In genomic region chr22:41826001-41826400, GRCh38 we compare ENCODE assay signal across 16 cellular contexts. TPM values are rescaled to one million over a fixed set of nuclear protein-coding genes. Genes with fewer than 3 reads are reported as not detected.
DNase-seq lines count a peak whose midpoint lies in the region; ATAC-seq, FAIRE-seq and TF ChIP-seq lines count a peak whose summit lies in the region.
"Had no signal": no experiment of that assay in that cellular context is flagged by ENCODE, and none has a peak within 500 bp of the region (broad histone marks: within the 10 kb centered on the region; RNA-seq: fewer than 3 reads in every experiment).

No MANE protein-coding gene starts in this region.

- no peak overlapping the region for H2BK120ac ChIP-seq in H1 (replicated peaks; ENCODE audit: low read depth, low read length)

- no peak overlapping the region for H2BK20ac ChIP-seq in H1 (ENCODE audit: low read length)

- CTCF ChIA-PET in HEK293 (lab: Yijun Ruan, JAX) = interaction anchor here (0.6 to 2.6 kb wide), 5 partner anchors 80 to 990 kb away, joined by 3 to 11 read pairs (median 3); no protein-coding TSS in a partner anchor
- CTCF ChIA-PET in H1 (lab: Charles Lee; ENCODE audit: partially characterized antibody) = interaction anchor here (0.8 to 2.7 kb wide), 8 partner anchors 31 to 327 kb away, joined by 3 to 12 read pairs (median 4); partner anchors contain the start of gene CENPM
- CTCF ChIA-PET in Calu3 (lab: Charles Lee) = no interaction called here

- no peaks in the 10 kb centered on the region for H3K23me2 ChIP-seq in H1 (ENCODE audit: low read depth, low read length)

- no peaks in the 10 kb centered on the region for H3K27me3 Mint-ChIP-seq in Calu3 (ENCODE audit: unreplicated experiment)
- H3K27me3 Mint-ChIP-seq: CD4-positive, alpha-beta T cell; naive thymus-derived CD4-positive, alpha-beta T cell had no signal

- no peak overlapping the region for H4K91ac ChIP-seq in H1 (replicated peaks; ENCODE audit: insufficient read length, low read length)

- intact Hi-C loops in lower lobe of right lung (cut with DNase I) = no loop called here
- intact Hi-C loops in Calu3 (cut with micrococcal nuclease; ENCODE audit: unreplicated experiment) = no loop called here
- intact Hi-C loops in sciatic nerve (cut with DNase I) = no loop called here

- H3K79me2 ChIP-seq in H1 (ENCODE audit: control insufficient read depth in 1 of 2, insufficient read depth in 2 of 2, low read length in 2 of 2) = no peaks in the 10 kb centered on the region; a peak in 1 of 4 replicates

- H3K4me3 Mint-ChIP-seq in Calu3 (ENCODE audit: low read depth, unreplicated experiment) = no peak overlapping the region
- H3K4me3 Mint-ChIP-seq: CD4-positive, alpha-beta T cell; naive thymus-derived CD4-positive, alpha-beta T cell had no signal

- BruUV-seq in Calu3 (replicated peaks; lab: Mats Ljungman, UMichigan) = no TSS peak

- H3K4ac ChIP-seq in H1 (replicated peaks; ENCODE audit: insufficient read length, low read depth, low read length) = no peak overlapping the region

- H2BK15ac ChIP-seq in H1 (ENCODE audit: low read length) = no peak overlapping the region

- peak overlapping the region; percentile 20; the same call in 1 of the 2 replicates for H2BK5ac ChIP-seq in H1 (ENCODE audit: low read depth, low read length)

- H3K4me1 ChIP-seq in HEK293 (ENCODE audit: control insufficient read depth, insufficient read depth, low read length) (no peaks in the 10 kb centered on the region), H1 (replicated peaks in 1 of 4; ENCODE audit: control insufficient read depth in 3 of 4, insufficient read depth in 4 of 4, low read length in 3 of 4) (peaks cover 2 to 11% (median 6%) of the 10 kb centered on the region in 4 experiments), lower lobe of right lung (peaks cover 18% of the 10 kb centered on the region), skeletal muscle satellite cell (ENCODE audit: control insufficient read depth, insufficient read depth, low read length) (peaks cover 30% of the 10 kb centered on the region)
- H3K4me1 ChIP-seq: prostate gland had no signal

- H4K5ac ChIP-seq in H1 (ENCODE audit: insufficient read length, low read depth, low read length) = no peak overlapping the region

- 88% methylated on average over 3 of the region's 3 CpGs; no CpG with 5 or more reads in 1 of the 2 experiments for WGBS in H1 (ENCODE audit: extremely low coverage in 1 of 2, insufficient coverage in 1 of 2, insufficient read length in 1 of 2, insufficient replicate concordance in 2 of 2, low coverage in 1 of 2, low lambda C conversion rate in 2 of 2, missing lambda C conversion rate in 1 of 2), 2 experiments

- no peak overlapping the region for H3K4me2 ChIP-seq in H1 (ENCODE audit: insufficient read depth in 1 of 2, low read depth in 2 of 2, low read length in 2 of 2)
- no peak overlapping the region for H3K4me2 ChIP-seq in skeletal muscle satellite cell (ENCODE audit: low read length)

- TF ChIP-seq EP300 in H1 (IDR thresholded peaks at IDR 0.05; ENCODE audit: borderline replicate concordance in 1 of 2, low read depth in 2 of 2, low read length in 2 of 2) = no peak

- H3K56ac ChIP-seq in H1 (replicated peaks; ENCODE audit: insufficient read length, low read depth, low read length) = no peak overlapping the region

- peaks cover 28% of the 10 kb centered on the region for H3K4me1 Mint-ChIP-seq in Calu3 (ENCODE audit: low read depth, unreplicated experiment)

- H3K4me3 ChIP-seq in HEK293 (ENCODE audit: low read depth, low read length) (no peak overlapping the region), H1 (ENCODE audit: extremely low read depth in 1 of 4, insufficient read depth in 2 of 4, low read depth in 3 of 4, low read length in 4 of 4) (no peak overlapping the region), lower lobe of right lung (no peak overlapping the region), skeletal muscle satellite cell (ENCODE audit: low read length) (no peak overlapping the region)
- H3K4me3 ChIP-seq: prostate gland had no signal

- H3K18ac ChIP-seq in H1 (ENCODE audit: extremely low read depth, low read length) = no peak overlapping the region

- H3K27ac ChIP-seq in HEK293 (ENCODE audit: extremely low read depth, low read depth, low read length) = no peak overlapping the region
- no peak overlapping the region for H3K27ac ChIP-seq in H1 (ENCODE audit: low read depth, low read length)
- peak overlapping the region; percentile 34 for H3K27ac ChIP-seq in lower lobe of right lung
- H3K27ac ChIP-seq: prostate gland had no signal

- H3K9ac ChIP-seq in H1 (replicated peaks in 1 of 4; ENCODE audit: extremely low read depth in 1 of 4, low read depth in 3 of 4, low read length in 3 of 4) (no peak overlapping the region), skeletal muscle satellite cell (ENCODE audit: low read depth, low read length) (peak overlapping the region; percentile 32)

- H3K36me3 Mint-ChIP-seq in Calu3 (ENCODE audit: insufficient read depth, unreplicated experiment) = peaks cover 5% of the 10 kb centered on the region

- ATAC-seq in lower lobe of right lung (no peak), HG03469 (IDR thresholded peaks at IDR 0.05; ENCODE audit: unreplicated experiment) (no peak), sciatic nerve (no peak)
- ATAC-seq: HCT116; naive thymus-derived CD4-positive, alpha-beta T cell; stimulated activated naive CD8-positive, alpha-beta T cell treated with anti-CD3 and anti-CD28 coated beads, Interleukin-15, Interleukin-2, amounts not matched to agents 100 U/mL and 50 U/mL, for 24 hours had no signal

- H3K27me3 ChIP-seq in H1 (replicated peaks in 1 of 4; ENCODE audit: control insufficient read depth in 3 of 4, extremely low read depth in 1 of 4, insufficient read depth in 3 of 4, low read length in 3 of 4) = no peaks in the 10 kb centered on the region; a peak in 1 of 7 replicates
- H3K27me3 ChIP-seq in lower lobe of right lung (ENCODE audit: low read depth) = no peaks in the 10 kb centered on the region
- no peaks in the 10 kb centered on the region for H3K27me3 ChIP-seq in skeletal muscle satellite cell (ENCODE audit: control insufficient read depth, insufficient read depth, low read length)

- no peak overlapping the region for H3K23ac ChIP-seq in H1 (ENCODE audit: insufficient read length)

- H3K36me3 ChIP-seq in HEK293 (ENCODE audit: control insufficient read depth in 2 of 2, insufficient read depth in 1 of 2, low read length in 2 of 2) (peaks cover 0 to 43% of the 10 kb centered on the region in 2 experiments; a peak in 1 of 3 replicates), H1 (ENCODE audit: control insufficient read depth in 2 of 4, insufficient read depth in 4 of 4, low read length in 3 of 4) (peaks cover 0 to 4% (median 0%) of the 10 kb centered on the region in 4 experiments; a peak in 1 of 8 replicates), lower lobe of right lung (peaks cover 11% of the 10 kb centered on the region), skeletal muscle satellite cell (ENCODE audit: insufficient read depth, low read length) (no peaks in the 10 kb centered on the region)
- H3K36me3 ChIP-seq: prostate gland had no signal

- H3K9me3 Mint-ChIP-seq in Calu3 (ENCODE audit: low read depth, unreplicated experiment) = no peaks in the 10 kb centered on the region
- H3K9me3 Mint-ChIP-seq: CD4-positive, alpha-beta T cell had no signal

- peaks cover 8% of the 10 kb centered on the region for H3K79me1 ChIP-seq in H1 (ENCODE audit: low read depth, low read length)

- peaks cover 0 to 8% of the 10 kb centered on the region in 2 experiments for H4K20me1 ChIP-seq in H1 (replicated peaks in 1 of 2; ENCODE audit: control insufficient read depth in 1 of 2, insufficient read depth in 2 of 2, low read length in 2 of 2)

- H2BK12ac ChIP-seq in H1 (ENCODE audit: low read depth, low read length) = no peak overlapping the region

- no peak for TF ChIP-seq RAD21 in H1 (IDR thresholded peaks at IDR 0.05 in 1 of 2, conservative IDR thresholded peaks at IDR 0.05 in 1 of 2; ENCODE audit: low read depth in 2 of 2, low read length in 2 of 2)

- POLR2A ChIA-PET in HEK293 (lab: Yijun Ruan, JAX) = interaction anchor here (3.3 kb wide), 1 partner anchor 25 kb away, joined by 12 read pairs; the partner anchor contains the start of gene CCDC134
- POLR2A ChIA-PET in H1 (lab: Charles Lee; ENCODE audit: partially characterized antibody) = interaction anchor here (0.7 to 2.5 kb wide), 5 partner anchors 11 to 31 kb away, joined by 3 to 9 read pairs (median 3); partner anchors contain the start of gene CCDC134

- TF ChIP-seq POLR2A in H1 (IDR thresholded peaks at IDR 0.05; ENCODE audit: control extremely low read depth in 1 of 2, low read depth in 2 of 2, low read length in 2 of 2) = no peak

- TF ChIP-seq CTCF in HEK293 (tag by site-specific recombination; IDR thresholded peaks at IDR 0.05) (no peak), H1 (IDR thresholded peaks at IDR 0.05; ENCODE audit: control extremely low read depth in 1 of 3, insufficient read depth in 1 of 3, low read depth in 1 of 3, low read length in 3 of 3) (no peak), lower lobe of right lung (IDR thresholded peaks at IDR 0.05) (no peak), Calu3 (IDR thresholded peaks at IDR 0.05; ENCODE audit: unreplicated experiment) (no peak)

- DNase-seq in H1 (ENCODE audit: low read depth in 1 of 2, low spot score in 2 of 2) (no peak), lower lobe of right lung (no peak), NCI-H146 treated with DMSO at 0.1 percent for 48 hours (lab: John Stamatoyannopoulos, UW; ENCODE audit: unreplicated experiment) (no peak), Calu3 (no peak), sciatic nerve (ENCODE audit: low spot score) (no peak)
- DNase-seq: CD4-positive, alpha-beta T cell; DMS79 treated with DMSO at 0.1 percent for 48 hours; naive thymus-derived CD4-positive, alpha-beta T cell; NCI-H1436; NCI-H345; stimulated activated naive CD8-positive, alpha-beta T cell treated with anti-CD3 and anti-CD28 coated beads, Interleukin-15, Interleukin-2, amounts not matched to agents 100 U/mL and 50 U/mL, for 24 hours had no signal

- H4K8ac ChIP-seq in H1 (ENCODE audit: extremely low read depth, insufficient read depth, low read length) = no peak overlapping the region

- H2AK5ac ChIP-seq in H1 (ENCODE audit: low read depth, low read length) = no peak overlapping the region

- no peak overlapping the region for H3K14ac ChIP-seq in H1 (ENCODE audit: insufficient read length)

- FAIRE-seq in H1 (lab: Jason Lieb, UNC) = no peak

- H3K27ac Mint-ChIP-seq in Calu3 (ENCODE audit: unreplicated experiment) = no peak overlapping the region
- H3K27ac Mint-ChIP-seq: CD4-positive, alpha-beta T cell had no signal

- H3K9me3 ChIP-seq in HEK293 (ENCODE audit: control insufficient read depth, insufficient read depth, low read depth, low read length) = no peaks in the 10 kb centered on the region
- H3K9me3 ChIP-seq in H1 (ENCODE audit: insufficient read depth in 2 of 2, low read depth in 1 of 2, low read length in 1 of 2) = no peaks in the 10 kb centered on the region
- no peaks in the 10 kb centered on the region for H3K9me3 ChIP-seq in lower lobe of right lung
- no peaks in the 10 kb centered on the region for H3K9me3 ChIP-seq in skeletal muscle satellite cell (replicated peaks; ENCODE audit: low read length)
- H3K9me3 ChIP-seq: prostate gland had no signal

- H2AFZ ChIP-seq in H1 (ENCODE audit: low read length) = no peak overlapping the region

RNA-seq across cellular contexts. Expression of gene SREBF2, which starts 6.9 kb away (rescaled TPM):
- 144 TPM in 2 replicates for total RNA-seq in H1 (2021; fragmentation: NEBNext Ultra II Directional; extraction: Animal tissue kit (Norgen Biotek cat#: 25700))
- polyA plus RNA-seq in H1 (2011; rRNA removed) = 125 and 183 TPM in 2 replicates
- polyA plus RNA-seq in H1 (2011; cell fraction: cytosol; rRNA removed) = 138 TPM
- polyA plus RNA-seq in H1 (2011; cell fraction: nucleus; rRNA removed) = 287 TPM
- polyA plus RNA-seq in H1 (2012, experiment 1 of 2) = 122 to 145 TPM (median 141 TPM) in 4 replicates
- 112 TPM for polyA plus RNA-seq in H1 (2012, experiment 2 of 2)
- polyA plus RNA-seq in H1 (2013, experiment 1 of 2) = 141 TPM
- 161 TPM for polyA plus RNA-seq in H1 (2013, experiment 2 of 2)
- 167 and 170 TPM in 2 replicates for polyA minus RNA-seq in H1 (2011; rRNA and poly(A)+ RNA removed)
- 123 TPM for polyA minus RNA-seq in H1 (2011; cell fraction: cytosol; rRNA and poly(A)+ RNA removed)
- polyA minus RNA-seq in H1 (2011; cell fraction: nucleus; rRNA and poly(A)+ RNA removed) = 113 TPM
- total RNA-seq in lower lobe of right lung (132 TPM), Calu3 (2022) (145 and 159 TPM in 2 replicates), sciatic nerve (206 TPM)
- total RNA-seq in skeletal muscle satellite cell (2012; rRNA removed) = 31.9 and 57.5 TPM in 2 replicates

RNA-seq across cellular contexts. Expression of gene CCDC134, which starts 25.5 kb away (rescaled TPM):
- 20.0 and 21.4 TPM in 2 replicates for total RNA-seq in H1 (2021; fragmentation: NEBNext Ultra II Directional; extraction: Animal tissue kit (Norgen Biotek cat#: 25700))
- 7.7 and 10.3 TPM in 2 replicates for polyA plus RNA-seq in H1 (2011; rRNA removed)
- 7.0 TPM for polyA plus RNA-seq in H1 (2011; cell fraction: cytosol; rRNA removed)
- 10.7 TPM for polyA plus RNA-seq in H1 (2011; cell fraction: nucleus; rRNA removed)
- polyA plus RNA-seq in H1 (2012, experiment 1 of 2) = 5.8 to 7.4 TPM (median 7.1 TPM) in 4 replicates
- 6.0 TPM for polyA plus RNA-seq in H1 (2012, experiment 2 of 2)
- polyA plus RNA-seq in H1 (2013, experiment 1 of 2) = 16.1 TPM
- 17.3 TPM for polyA plus RNA-seq in H1 (2013, experiment 2 of 2)
- polyA minus RNA-seq in H1 (2011; rRNA and poly(A)+ RNA removed) = 40.9 and 42.1 TPM in 2 replicates
- polyA minus RNA-seq in H1 (2011; cell fraction: cytosol; rRNA and poly(A)+ RNA removed) = 16.9 TPM
- polyA minus RNA-seq in H1 (2011; cell fraction: nucleus; rRNA and poly(A)+ RNA removed) = 13.3 TPM
- total RNA-seq in lower lobe of right lung (7.9 TPM), Calu3 (2022) (18.4 and 20.1 TPM in 2 replicates), sciatic nerve (8.4 TPM)
- total RNA-seq in skeletal muscle satellite cell (2012; rRNA removed) = 6.6 and 10.4 TPM in 2 replicates
